ENCODE assay signal across 22 cellular contexts in genomic region chr4:155674669-155675071, GRCh38. TPM values are rescaled to one million over a fixed set of nuclear protein-coding genes. Genes with fewer than 3 reads are reported as not detected.
"Had no signal": no experiment of that assay in that cellular context is flagged by ENCODE, and none has a peak within 500 bp of the region (broad histone marks: within the 10 kb centered on the region; RNA-seq: fewer than 3 reads in every experiment).

No MANE protein-coding gene starts in this region.

- H3K4me3 Mint-ChIP-seq: activated CD4-positive, alpha-beta T cell treated with anti-CD3 and anti-CD28 coated beads, Interleukin-2, amount 10 ng/mL, durations not matched to agents 7 days and 5 days; activated CD8-positive, alpha-beta memory T cell treated with anti-CD3 and anti-CD28 coated beads, Interleukin-2, amount 10 ng/mL, durations not matched to agents 7 days and 5 days; activated CD8-positive, alpha-beta T cell treated with anti-CD3 and anti-CD28 coated beads for 36 hours; activated naive CD8-positive, alpha-beta T cell treated with anti-CD3 and anti-CD28 coated beads, Interleukin-2, amount 50 U/mL, for 24 hours; dendritic cell treated with granulocyte-macrophage colony-stimulating factor and Interleukin-4, amounts not matched to agents 40 ng/mL and 50 ng/mL, for 4 days; natural killer cell treated with Interleukin-12 subunit alpha and Interleukin-12 subunit beta and Interleukin-15 and Interleukin-18, amount 100 ng/mL, for 72 hours had no signal

- H3K79me2 ChIP-seq: parathyroid adenoma had no signal

- H3K9me3 ChIP-seq: body of pancreas had no signal

- ATAC-seq: activated CD4-positive, CD25-positive, alpha-beta regulatory T cell treated with anti-CD3 and anti-CD28 coated beads, Interleukin-2, amount 50 U/mL, for 24 hours; activated CD8-positive, alpha-beta memory T cell treated with anti-CD3 and anti-CD28 coated beads, Interleukin-2, amount 10 ng/mL, durations not matched to agents 7 days and 5 days; activated CD8-positive, alpha-beta T cell treated with anti-CD3 and anti-CD28 coated beads for 36 hours; activated naive CD8-positive, alpha-beta T cell treated with anti-CD3 and anti-CD28 coated beads, Interleukin-2, amount 50 U/mL, for 24 hours; body of pancreas; left lobe of liver; natural killer cell treated with Interleukin-12 subunit alpha and Interleukin-12 subunit beta and Interleukin-15 and Interleukin-18, amount 100 ng/mL, for 72 hours; sciatic nerve had no signal

- H3K27me3 ChIP-seq: body of pancreas had no signal

- H3K4me1 Mint-ChIP-seq: activated CD4-positive, alpha-beta T cell treated with anti-CD3 and anti-CD28 coated beads, Interleukin-2, amount 10 ng/mL, durations not matched to agents 7 days and 5 days; activated CD8-positive, alpha-beta memory T cell treated with anti-CD3 and anti-CD28 coated beads, Interleukin-2, amount 10 ng/mL, durations not matched to agents 7 days and 5 days had no signal

- H3K9me3 Mint-ChIP-seq: activated CD4-positive, alpha-beta T cell treated with anti-CD3 and anti-CD28 coated beads, Interleukin-2, amount 10 ng/mL, durations not matched to agents 7 days and 5 days; activated CD8-positive, alpha-beta T cell treated with anti-CD3 and anti-CD28 coated beads for 36 hours; activated naive CD8-positive, alpha-beta T cell treated with anti-CD3 and anti-CD28 coated beads, Interleukin-2, amount 50 U/mL, for 24 hours; dendritic cell treated with granulocyte-macrophage colony-stimulating factor and Interleukin-4, amounts not matched to agents 40 ng/mL and 50 ng/mL, for 4 days; natural killer cell treated with Interleukin-12 subunit alpha and Interleukin-12 subunit beta and Interleukin-15 and Interleukin-18, amount 100 ng/mL, for 72 hours had no signal

- H2AFZ ChIP-seq: parathyroid adenoma had no signal

- H3K27ac ChIP-seq: parathyroid adenoma had no signal

- H3K4me3 ChIP-seq: body of pancreas, lung had no signal

- H3K9ac ChIP-seq: parathyroid adenoma had no signal

- DNase-seq: activated CD4-positive, alpha-beta T cell treated with anti-CD3 and anti-CD28 coated beads, Interleukin-2, amount 10 ng/mL, durations not matched to agents 7 days and 5 days; activated CD8-positive, alpha-beta memory T cell treated with anti-CD3 and anti-CD28 coated beads, Interleukin-2, amount 10 ng/mL, durations not matched to agents 7 days and 5 days; activated CD8-positive, alpha-beta T cell treated with anti-CD3 and anti-CD28 coated beads for 36 hours; activated effector memory CD4-positive, alpha-beta T cell treated with anti-CD3 and anti-CD28 coated beads, Interleukin-2, amount 50 U/mL, for 16 hours; activated naive CD4-positive, alpha-beta T cell treated with anti-CD3 and anti-CD28 coated beads, Interleukin-2, amount 50 U/mL, for 16 hours; activated naive CD8-positive, alpha-beta T cell treated with anti-CD3 and anti-CD28 coated beads, Interleukin-2, amount 50 U/mL, for 24 hours; activated T-cell treated with anti-CD3 and anti-CD28 coated beads for 4 hours; body of pancreas; effector CD4-positive, alpha-beta T cell; foreskin fibroblast; kidney; nucleus accumbens; stimulated activated CD4-positive, alpha-beta T cell treated with anti-CD3 and anti-CD28 coated beads, Interleukin-2, amount 100 ng/mL, for 48 hours; stimulated activated naive CD4-positive, alpha-beta T cell treated with Interleukin-2 at 50 U/mL for 16 hours had no signal

- H3K27ac Mint-ChIP-seq: activated CD4-positive, alpha-beta T cell treated with anti-CD3 and anti-CD28 coated beads, Interleukin-2, amount 10 ng/mL, durations not matched to agents 7 days and 5 days; activated CD8-positive, alpha-beta memory T cell treated with anti-CD3 and anti-CD28 coated beads, Interleukin-2, amount 10 ng/mL, durations not matched to agents 7 days and 5 days; activated CD8-positive, alpha-beta T cell treated with anti-CD3 and anti-CD28 coated beads for 36 hours; activated naive CD8-positive, alpha-beta T cell treated with anti-CD3 and anti-CD28 coated beads, Interleukin-2, amount 50 U/mL, for 24 hours; dendritic cell treated with granulocyte-macrophage colony-stimulating factor and Interleukin-4, amounts not matched to agents 40 ng/mL and 50 ng/mL, for 4 days; natural killer cell treated with Interleukin-12 subunit alpha and Interleukin-12 subunit beta and Interleukin-15 and Interleukin-18, amount 100 ng/mL, for 72 hours had no signal

- H3K36me3 Mint-ChIP-seq: activated CD8-positive, alpha-beta memory T cell treated with anti-CD3 and anti-CD28 coated beads, Interleukin-2, amount 10 ng/mL, durations not matched to agents 7 days and 5 days; natural killer cell treated with Interleukin-12 subunit alpha and Interleukin-12 subunit beta and Interleukin-15 and Interleukin-18, amount 100 ng/mL, for 72 hours had no signal

RNA-seq across cellular contexts. Expression of gene GUCY1A1, which starts 8.0 kb away (rescaled TPM):
- total RNA-seq: activated CD4-positive, alpha-beta T cell treated with anti-CD3 and anti-CD28 coated beads, Interleukin-2, amount 10 ng/mL, durations not matched to agents 7 days and 5 days; T-helper 2 cell treated with Interferon-gamma antibody and Interleukin-4, amounts not matched to agents 100 ng/mL and 5 ng/mL, for 36 hours had no signal
